In genomic region chr16:740764-741505, GRCh38 we compare ENCODE assay signal across 8 cellular contexts. TPM values are rescaled to one million over a fixed set of nuclear protein-coding genes. Genes with fewer than 3 reads are reported as not detected.
DNase-seq lines count a peak whose midpoint lies in the region; ATAC-seq, FAIRE-seq and TF ChIP-seq lines count a peak whose summit lies in the region.

TSS of gene CIAO3 (minus strand) at chr16:740997. CDS start at chr16:740985, 12 bp downstream.

- BruUV-seq in IMR-90 (replicated peaks; lab: Mats Ljungman, UMichigan), result no TSS peak

- H2BK5ac ChIP-seq in IMR-90 (ENCODE audit: low read depth, low read length, poor library complexity, severe bottlenecking), result no peak within 1 kb of the TSS

- in situ Hi-C loops in IMR-90 (cut with MboI; ENCODE audit: low sequenced_read_pairs), result no loop called here

- H4K20me1 ChIP-seq in IMR-90 (ENCODE audit: insufficient read depth, low read length), result 0 out of 2 replicates have a peak, but pooled peaks cover 5% of the 10 kb centered on the region

- peak within 1 kb of the TSS; percentile 40 for H4K5ac ChIP-seq in IMR-90 (ENCODE audit: low read depth, low read length)

- dilution Hi-C loops in IMR-90 (cut with HindIII; ENCODE audit: low sequenced_read_pairs, unreplicated experiment), result no loop called here

- no peak within 1 kb of the TSS for H3K56ac ChIP-seq in IMR-90 (ENCODE audit: extremely low read depth, insufficient read depth, low read length)

- CTCF ChIA-PET in IMR-90 (lab: Yijun Ruan, JAX), result no interaction called here

- H3K79me1 ChIP-seq in IMR-90 (ENCODE audit: low read depth in 1 of 2, low read length in 2 of 2), result peaks cover 7 to 19% of the 10 kb centered on the region in 2 experiments

- WGBS in IMR-90 (ENCODE audit: extremely low coverage in 2 of 2, insufficient read length in 1 of 2), 2 experiments, result 1% methylated on average over 19 of the region's 79 CpGs; no CpG with 5 or more reads in 1 of the 2 experiments
- 0 to 1% methylated on average over 1 to 17 of the region's 79 CpGs for WGBS in esophagus squamous epithelium, 2 donors

- FAIRE-seq in D721Med (lab: Jason Lieb, UNC), result no peak

- no peaks in the 10 kb centered on the region for H3K36me3 Mint-ChIP-seq in naive B cell
- peaks cover 6% of the 10 kb centered on the region for H3K36me3 Mint-ChIP-seq in stimulated activated memory B cell treated with anti-CD40 and anti-IgM and Interleukin-4, amounts not matched to agents 10 μg/mL and 1 μg/mL and 100 μg/mL, for 72 hours

- H3K23ac ChIP-seq in IMR-90 (ENCODE audit: low read depth, low read length), result peak within 1 kb of the TSS; percentile 89

- peak within 1 kb of the TSS; percentile 75 for H3K9ac ChIP-seq in IMR-90 (ENCODE audit: low read depth, low read length)

- no peak within 1 kb of the TSS for H2BK15ac ChIP-seq in IMR-90 (ENCODE audit: low read depth, low read length)

- peak within 1 kb of the TSS; percentile 45 for H3K4ac ChIP-seq in IMR-90 (ENCODE audit: low read depth, low read length)

- H3K4me3 ChIP-seq in IMR-90 (ENCODE audit: insufficient read depth, low read depth, low read length) (peak within 1 kb of the TSS; percentile 76), esophagus squamous epithelium (peak within 1 kb of the TSS; percentile 72 to 99 (median 95))

- TF ChIP-seq RAD21 in IMR-90 (IDR thresholded peaks at IDR 0.05; ENCODE audit: low read length), result peak; percentile 38

- peak within 1 kb of the TSS; percentile 95 for H2AK9ac ChIP-seq in IMR-90 (replicated peaks; ENCODE audit: low read depth, low read length, poor library complexity)

- peak within 1 kb of the TSS; percentile 7; the same call in 1 of the 2 replicates for H3K14ac ChIP-seq in IMR-90 (replicated peaks; ENCODE audit: low read depth, low read length)

- H3K9me3 ChIP-seq in IMR-90 (ENCODE audit: control insufficient read depth, insufficient read depth, low read length) (no peaks in the 10 kb centered on the region), esophagus squamous epithelium (no peaks in the 10 kb centered on the region)

- POLR2A ChIA-PET in IMR-90 (lab: Charles Lee; ENCODE audit: unreplicated experiment), result no interaction called here

- peak; percentile 93 for DNase-seq in D721Med (ENCODE audit: insufficient read length, low spot score)
- peak; percentile 89 for DNase-seq in IMR-90
- DNase-seq in activated T-cell treated with anti-CD3 and anti-CD28 coated beads, Interleukin-2, amount 50 U/mL, for 48 hours, result peak; percentile 95 to 96
- no peak for DNase-seq in esophagus squamous epithelium (lab: John Stamatoyannopoulos, UW)
- peak; percentile 93 for DNase-seq in naive B cell

- ATAC-seq in GM21447 (IDR thresholded peaks at IDR 0.05; ENCODE audit: unreplicated experiment), result peak; percentile 54
- ATAC-seq in IMR-90 (ENCODE audit: low read depth), result peak; percentile 96
- peak; percentile 89 to 90 for ATAC-seq in naive B cell (ENCODE audit: low read depth in 2 of 2)
- ATAC-seq in stimulated activated memory B cell treated with anti-CD40 and anti-IgM and Interleukin-4, amounts not matched to agents 10 μg/mL and 1 μg/mL and 100 μg/mL, for 72 hours, result peak; percentile 90

- peak within 1 kb of the TSS; percentile 94 for H2AFZ ChIP-seq in IMR-90 (replicated peaks; ENCODE audit: low read length, poor library complexity)

- H3K9me3 Mint-ChIP-seq in naive B cell, result no peaks in the 10 kb centered on the region
- no peaks in the 10 kb centered on the region for H3K9me3 Mint-ChIP-seq in stimulated activated memory B cell treated with anti-CD40 and anti-IgM and Interleukin-4, amounts not matched to agents 10 μg/mL and 1 μg/mL and 100 μg/mL, for 72 hours

- H3K4me1 ChIP-seq in IMR-90 (ENCODE audit: control insufficient read depth, insufficient read depth, low read length), result peaks cover 5% of the 10 kb centered on the region; the same call in 1 of the 2 replicates
- H3K4me1 ChIP-seq in esophagus squamous epithelium, result peaks cover 11 to 33% (median 15%) of the 10 kb centered on the region in 3 donors

- H2AK5ac ChIP-seq in IMR-90 (ENCODE audit: low read depth, low read length), result peak within 1 kb of the TSS; percentile 67

- no peak within 1 kb of the TSS for H2BK120ac ChIP-seq in IMR-90 (ENCODE audit: low read depth, low read length)

- peak within 1 kb of the TSS; percentile 36 to 70; a peak in 2 of 4 replicates for H4K8ac ChIP-seq in IMR-90 (ENCODE audit: low read depth in 2 of 2, low read length in 2 of 2)

- H3K4me2 ChIP-seq in IMR-90 (ENCODE audit: low read depth, low read length), result peak within 1 kb of the TSS; percentile 86

- TF ChIP-seq CTCF in D721Med (IDR thresholded peaks at IDR 0.05; ENCODE audit: insufficient read depth, missing control alignments) (peak; percentile 68), IMR-90 (conservative IDR thresholded peaks at IDR 0.05; ENCODE audit: low read depth, low read length) (peak; percentile 98), esophagus squamous epithelium (IDR thresholded peaks at IDR 0.05) (peak; percentile 84 to 100 (median 96))

- H2BK20ac ChIP-seq in IMR-90 (ENCODE audit: low read depth, low read length), result no peak within 1 kb of the TSS

- peaks cover 12 to 21% (median 12%) of the 10 kb centered on the region in 3 donors for H3K4me1 Mint-ChIP-seq in naive B cell
- H3K4me1 Mint-ChIP-seq in stimulated activated memory B cell treated with anti-CD40 and anti-IgM and Interleukin-4, amounts not matched to agents 10 μg/mL and 1 μg/mL and 100 μg/mL, for 72 hours, result peaks cover 36% of the 10 kb centered on the region

- H3K4me3 Mint-ChIP-seq in naive B cell, result peak within 1 kb of the TSS; percentile 72 to 91 (median 86)
- H3K4me3 Mint-ChIP-seq in stimulated activated memory B cell treated with anti-CD40 and anti-IgM and Interleukin-4, amounts not matched to agents 10 μg/mL and 1 μg/mL and 100 μg/mL, for 72 hours, result peak within 1 kb of the TSS; percentile 83

- H3K18ac ChIP-seq in IMR-90 (ENCODE audit: low read depth, low read length), result no peak within 1 kb of the TSS

- peak within 1 kb of the TSS; percentile 35; the same call in 1 of the 2 replicates for H3K27ac ChIP-seq in IMR-90 (ENCODE audit: insufficient read depth, low read length)
- H3K27ac ChIP-seq in esophagus squamous epithelium, result peak within 1 kb of the TSS; percentile 54 to 91 (median 90)

- H3K36me3 ChIP-seq in IMR-90 (ENCODE audit: control insufficient read depth, insufficient read depth, low read length) (peaks cover 15% of the 10 kb centered on the region), esophagus squamous epithelium (peaks cover 10 to 35% (median 16%) of the 10 kb centered on the region in 3 donors)

- H3K27me3 ChIP-seq in IMR-90 (ENCODE audit: control insufficient read depth, insufficient read depth, low read length) (no peaks in the 10 kb centered on the region), esophagus squamous epithelium (peaks cover 0 to 12% (median 0%) of the 10 kb centered on the region in 4 donors)

- TF ChIP-seq POLR2A in IMR-90 (IDR thresholded peaks at IDR 0.05; ENCODE audit: low read depth, low read length) (peak; percentile 36; the same call in 1 of the 2 replicates), esophagus squamous epithelium (IDR thresholded peaks at IDR 0.05) (peak in 3 of 4 donors; percentile 19 to 83 (median 50))

- H3K9me1 ChIP-seq in IMR-90 (ENCODE audit: insufficient read depth, low read length), result peaks cover 4% of the 10 kb centered on the region; the same call in 1 of the 2 replicates

- intact Hi-C loops in IMR-90 (cut with micrococcal nuclease) (loop anchor here (5.0 kb wide), 1 partner anchor 46 kb away; the partner anchor contains the start of genes CHTF18 and RPUSD1), esophagus squamous epithelium (cut with DNase I) (no loop called here)

- no peaks in the 10 kb centered on the region for H3K27me3 Mint-ChIP-seq in naive B cell
- H3K27me3 Mint-ChIP-seq in stimulated activated memory B cell treated with anti-CD40 and anti-IgM and Interleukin-4, amounts not matched to agents 10 μg/mL and 1 μg/mL and 100 μg/mL, for 72 hours, result no peaks in the 10 kb centered on the region

- no peak within 1 kb of the TSS for H4K91ac ChIP-seq in IMR-90 (ENCODE audit: insufficient read depth, low read depth, low read length)

- H3K27ac Mint-ChIP-seq in naive B cell, result peak within 1 kb of the TSS in 5 of 6 donors; percentile 54 to 93 (median 76)
- H3K27ac Mint-ChIP-seq in stimulated activated memory B cell treated with anti-CD40 and anti-IgM and Interleukin-4, amounts not matched to agents 10 μg/mL and 1 μg/mL and 100 μg/mL, for 72 hours, result peak within 1 kb of the TSS; percentile 88

TF ChIP-seq in IMR-90, 13 proteins besides CTCF, POLR2A, EP300 and RAD21 (continues in another document):
- TF ChIP-seq ELK1 (IDR thresholded peaks at IDR 0.05; ENCODE audit: borderline replicate concordance, low read depth, low read length), result no peak
- no peak for TF ChIP-seq CEBPB (IDR thresholded peaks at IDR 0.05; ENCODE audit: low read depth, low read length)
- TF ChIP-seq SMC3 (IDR thresholded peaks at IDR 0.05; ENCODE audit: low read depth, low read length), result peak; percentile 59

TF ChIP-seq in PFSK-1, 5 proteins besides CTCF, POLR2A, EP300 and RAD21 (continues in another document):
- TF ChIP-seq FOXP2 (optimal IDR thresholded peaks at IDR 0.05; ENCODE audit: borderline replicate concordance, extremely low read depth, extremely low read length, insufficient read depth) (peak; percentile 88), POLR2AphosphoS5 (IDR thresholded peaks at IDR 0.05; ENCODE audit: low read depth, low read length) (no peak; the same call in 1 of the 2 replicates)

RNA-seq across cellular contexts. Expression of gene CIAO3, which starts in this region (rescaled TPM):
- total RNA-seq in IMR-90 (2012; rRNA removed) (13.9 and 17.0 TPM in 2 replicates), esophagus squamous epithelium (10 to 100 TPM; 29.7 to 34.5 (median 33.2) TPM)
- polyA plus RNA-seq in IMR-90 (2012; rRNA removed) (20.2 and 20.5 TPM in 2 replicates), naive B cell (ENCODE audit: low read depth in 6 of 6) (10 to 100 TPM; 14.1 to 29.6 (median 20.5) TPM)
- polyA plus RNA-seq in IMR-90 (2012; cell fraction: cytosol; rRNA removed), result 9.3 and 15.1 TPM in 2 replicates
- 56.8 and 112 TPM in 2 replicates for polyA plus RNA-seq in IMR-90 (2012; cell fraction: nucleus; rRNA removed; ENCODE audit: low replicate concordance)
- 23.3 TPM for polyA plus RNA-seq in PFSK-1 (2012; ENCODE audit: insufficient read length, low read depth)
